In genomic region chr5:136193396-136193935, GRCh38 we compare ENCODE assay signal across 12 cellular contexts. TPM values are rescaled to one million over a fixed set of nuclear protein-coding genes. Genes with fewer than 3 reads are reported as not detected.
A peak's percentile ranks its signal among the peaks of the same experiment; 100 is the strongest.
DNase-seq lines count a peak whose midpoint lies in the region; ATAC-seq and TF ChIP-seq lines count a peak whose summit lies in the region.
"Had no signal": no experiment of that assay in that cellular context is flagged by ENCODE, and none has a peak within 500 bp of the region (broad histone marks: within the 10 kb centered on the region; RNA-seq: fewer than 3 reads in every experiment).

No MANE protein-coding gene starts in this region.

- H3K27me3 Mint-ChIP-seq in type B pancreatic cell: peaks cover 72% of the 10 kb centered on the region

- peak overlapping the region; percentile 57 for H3K4me3 ChIP-seq in cardiac muscle cell
- H3K4me3 ChIP-seq in ectodermal cell (ENCODE audit: insufficient read depth, low read depth, low read length): peak overlapping the region; percentile 54
- peak overlapping the region; percentile 62 to 78 for H3K4me3 ChIP-seq in mucosa of rectum (ENCODE audit: low read length in 2 of 2)
- H3K4me3 ChIP-seq: BLaER1 had no signal

- no peaks in the 10 kb centered on the region for H3K36me3 ChIP-seq in cardiac muscle cell
- no peaks in the 10 kb centered on the region for H3K36me3 ChIP-seq in ectodermal cell (ENCODE audit: control insufficient read depth, insufficient read depth, low read length)
- H3K36me3 ChIP-seq in mucosa of rectum (ENCODE audit: control insufficient read depth in 2 of 2, insufficient read depth in 2 of 2, low read length in 2 of 2): peaks cover 0 to 2% of the 10 kb centered on the region in 2 donors
- H3K36me3 ChIP-seq: pancreas had no signal

- intact Hi-C loops in Right ventricle myocardium inferior (cut with DNase I): no loop called here

- H3K4me1 ChIP-seq in cardiac muscle cell (ENCODE audit: low read depth) (peaks cover 4% of the 10 kb centered on the region), ectodermal cell (ENCODE audit: control insufficient read depth, insufficient read depth, low read length) (peaks cover 12% of the 10 kb centered on the region), mucosa of rectum (ENCODE audit: control insufficient read depth in 2 of 2, insufficient read depth in 2 of 2, low read length in 2 of 2) (peaks cover 33 to 39% of the 10 kb centered on the region in 2 donors)

- H3K9me3 Mint-ChIP-seq in type B pancreatic cell: no peaks in the 10 kb centered on the region

- peaks cover 23% of the 10 kb centered on the region for H3K4me1 Mint-ChIP-seq in type B pancreatic cell (ENCODE audit: unreplicated experiment)

- H3K27me3 ChIP-seq in cardiac muscle cell (peaks cover 66% of the 10 kb centered on the region), ectodermal cell (ENCODE audit: control insufficient read depth, insufficient read depth, low read length, poor library complexity, severe bottlenecking) (peaks cover 67% of the 10 kb centered on the region), mucosa of rectum (ENCODE audit: control insufficient read depth in 2 of 2, insufficient read depth in 2 of 2, low read length in 2 of 2) (peaks cover 0 to 8% of the 10 kb centered on the region in 2 donors)
- H3K27me3 ChIP-seq: pancreas had no signal

- peak overlapping the region in 1 of 2 donors; percentile 5 for H3K9ac ChIP-seq in mucosa of rectum (ENCODE audit: low read depth in 1 of 2, low read length in 2 of 2)
- H3K9ac ChIP-seq: BLaER1 had no signal

- H3K9me3 ChIP-seq in cardiac muscle cell (ENCODE audit: low read depth) (no peaks in the 10 kb centered on the region), ectodermal cell (ENCODE audit: control insufficient read depth, low read length) (no peaks in the 10 kb centered on the region), mucosa of rectum (ENCODE audit: control insufficient read depth in 2 of 2, low read length in 2 of 2) (no peaks in the 10 kb centered on the region)
- H3K9me3 ChIP-seq: pancreas had no signal

- ATAC-seq in Right ventricle myocardium inferior: no peak
- ATAC-seq in HG03025 (IDR thresholded peaks at IDR 0.05; ENCODE audit: low FRiP score, unreplicated experiment): no peak
- ATAC-seq in GM19455 (IDR thresholded peaks at IDR 0.05; ENCODE audit: unreplicated experiment): no peak

- H3K4me3 Mint-ChIP-seq in type B pancreatic cell: peak overlapping the region; percentile 88

- TF ChIP-seq CTCF in cardiac muscle cell (IDR thresholded peaks at IDR 0.05; ENCODE audit: low read depth, low read length) (no peak), type B pancreatic cell (conservative IDR thresholded peaks at IDR 0.05) (no peak)

- DNase-seq in cardiac muscle cell (ENCODE audit: low read depth in 1 of 2, low spot score in 1 of 2) (no peak), Right ventricle myocardium inferior (ENCODE audit: missing footprints) (no peak), type B pancreatic cell (ENCODE audit: extremely low spot score, unreplicated experiment) (no peak), NCI-H510A (lab: John Stamatoyannopoulos, UW) (no peak)
- DNase-seq: Kasumi-1, T-helper 1 cell had no signal

- H3K27ac Mint-ChIP-seq in type B pancreatic cell: no peak overlapping the region

- H3K27ac ChIP-seq in cardiac muscle cell (no peak overlapping the region), ectodermal cell (ENCODE audit: insufficient read depth, low read depth, low read length, poor library complexity, severe bottlenecking) (no peak overlapping the region), mucosa of rectum (ENCODE audit: low read depth in 2 of 2, low read length in 2 of 2) (peak overlapping the region in 1 of 2 donors; percentile 69)
- H3K27ac ChIP-seq: BLaER1, pancreas had no signal

- peaks cover 9% of the 10 kb centered on the region for H3K36me3 Mint-ChIP-seq in type B pancreatic cell

- WGBS in ectodermal cell, 2 experiments: 66 to 69% methylated on average over 17 of the region's 17 CpGs

RNA-seq across cellular contexts. Expression of gene SMIM32, which starts 0.5 kb away (rescaled TPM):
- total RNA-seq in cardiac muscle cell (0.36 and 0.81 TPM in 2 replicates), Right ventricle myocardium inferior (not detected), type B pancreatic cell (ENCODE audit: low replicate concordance) (12.8 and 17.0 TPM in 2 replicates)
- 0.30 TPM in 1 of 2 replicates, not detected in the other for polyA plus RNA-seq in cardiac muscle cell
- 0.31 TPM for polyA plus RNA-seq in ectodermal cell (2013, experiment 1 of 4)
- polyA plus RNA-seq in ectodermal cell (2013, experiment 2 of 4): 0.18 TPM
- polyA plus RNA-seq in ectodermal cell (2013, experiment 3 of 4): 0.43 TPM
- polyA plus RNA-seq in ectodermal cell (2013, experiment 4 of 4): 0.36 TPM
